22 cellular contexts compared by ENCODE assay signal in genomic region chr5:141929398-141930058, GRCh38. TPM values are rescaled to one million over a fixed set of nuclear protein-coding genes. Genes with fewer than 3 reads are reported as not detected.
"Had no signal": no experiment of that assay in that cellular context is flagged by ENCODE, and none has a peak within 500 bp of the region (broad histone marks: within the 10 kb centered on the region; RNA-seq: fewer than 3 reads in every experiment).

No MANE protein-coding gene starts in this region.

- H3K27me3 Mint-ChIP-seq: central memory CD8-positive, alpha-beta T cell; effector memory CD8-positive, alpha-beta T cell; memory B cell; stimulated activated naive B cell treated with anti-CD40 and anti-IgM and Interleukin-4, amounts not matched to agents 10 μg/mL and 1 μg/mL and 100 μg/mL, for 72 hours; stimulated activated naive CD8-positive, alpha-beta T cell treated with anti-CD3 and anti-CD28 coated beads, Interleukin-15, amount 100 ng/mL, for 72 hours had no signal

- H3K27ac ChIP-seq: esophagus squamous epithelium, right lobe of liver had no signal

- DNase-seq: effector memory CD8-positive, alpha-beta T cell; esophagus squamous epithelium; foreskin fibroblast; hippocampal formation; lower lobe of right lung; natural killer cell; right lobe of liver; spleen; stimulated activated CD4-positive, alpha-beta T cell treated with anti-CD3 and anti-CD28 coated beads, Interleukin-15, amount 100 ng/mL, for 24 hours; stimulated activated CD4-positive, alpha-beta T cell treated with anti-CD3 and anti-CD28 coated beads, Interleukin-1b, Interleukin-23, amount 100 ng/mL, for 48 hours; stimulated activated CD4-positive, alpha-beta T cell treated with anti-CD3 and anti-CD28 coated beads, Interleukin-4, amount 100 ng/mL, for 24 hours; stimulated activated naive B cell treated with anti-CD40 and anti-IgM and Interleukin-4, amounts not matched to agents 10 μg/mL and 1 μg/mL and 100 μg/mL, for 72 hours; stimulated activated naive CD8-positive, alpha-beta T cell treated with anti-CD3 and anti-CD28 coated beads, Interleukin-15, amount 100 ng/mL, for 72 hours; substantia nigra; trophoblast cell had no signal

- H3K4me3 Mint-ChIP-seq: central memory CD8-positive, alpha-beta T cell; effector memory CD8-positive, alpha-beta T cell; memory B cell; mesothelial cell of epicardium; natural killer cell; neural crest cell; stimulated activated naive B cell treated with anti-CD40 and anti-IgM and Interleukin-4, amounts not matched to agents 10 μg/mL and 1 μg/mL and 100 μg/mL, for 72 hours; stimulated activated naive CD8-positive, alpha-beta T cell treated with anti-CD3 and anti-CD28 coated beads, Interleukin-15, amount 100 ng/mL, for 72 hours had no signal

- H3K4me3 ChIP-seq: esophagus squamous epithelium, lower lobe of right lung, right lobe of liver, spleen had no signal

- ATAC-seq: effector memory CD8-positive, alpha-beta T cell; lower lobe of right lung; natural killer cell; right lobe of liver; stimulated activated naive B cell treated with anti-CD40 and anti-IgM and Interleukin-4, amounts not matched to agents 10 μg/mL and 1 μg/mL and 100 μg/mL, for 72 hours; stimulated activated naive CD8-positive, alpha-beta T cell treated with anti-CD3 and anti-CD28 coated beads, Interleukin-15, amount 100 ng/mL, for 72 hours had no signal

- H3K27ac Mint-ChIP-seq: memory B cell; mesothelial cell of epicardium; natural killer cell; stimulated activated naive B cell treated with anti-CD40 and anti-IgM and Interleukin-4, amounts not matched to agents 10 μg/mL and 1 μg/mL and 100 μg/mL, for 72 hours; stimulated activated naive CD8-positive, alpha-beta T cell treated with anti-CD3 and anti-CD28 coated beads, Interleukin-15, amount 100 ng/mL, for 72 hours had no signal

- H3K27me3 ChIP-seq: esophagus squamous epithelium, right lobe of liver, spleen had no signal

- H3K9me3 Mint-ChIP-seq: central memory CD8-positive, alpha-beta T cell; effector memory CD8-positive, alpha-beta T cell; memory B cell; mesothelial cell of epicardium; natural killer cell; neural crest cell; stimulated activated naive B cell treated with anti-CD40 and anti-IgM and Interleukin-4, amounts not matched to agents 10 μg/mL and 1 μg/mL and 100 μg/mL, for 72 hours; stimulated activated naive CD8-positive, alpha-beta T cell treated with anti-CD3 and anti-CD28 coated beads, Interleukin-15, amount 100 ng/mL, for 72 hours had no signal

- H3K9me3 ChIP-seq: esophagus squamous epithelium, lower lobe of right lung, right lobe of liver, spleen had no signal

RNA-seq across cellular contexts. Expression of gene PCDH12, which starts 28.5 kb away (rescaled TPM):
- total RNA-seq: kidney epithelial cell, myocyte, osteocyte had no signal
